1 cellular context compared by ENCODE assay signal in genomic region chr7:2019693-2020511, GRCh38.
A peak's percentile ranks its signal among the peaks of the same experiment; 100 is the strongest.
TF ChIP-seq lines count a peak whose summit lies in the region.

No MANE protein-coding gene starts in this region.

TF ChIP-seq in K562, 482 proteins besides CTCF, POLR2A, EP300 and RAD21 (continued from another document and continues in another):
- TF ChIP-seq ZMIZ1 (IDR thresholded peaks at IDR 0.05; ENCODE audit: low read depth in 2 of 2, low read length in 2 of 2) (no peak), ILF3 (IDR thresholded peaks at IDR 0.05; ENCODE audit: borderline replicate concordance) (no peak), CAMTA2 (CRISPR knock-in tag; conservative IDR thresholded peaks at IDR 0.05) (no peak), HOXB6 (CRISPR knock-in tag; IDR thresholded peaks at IDR 0.05; ENCODE audit: borderline replicate concordance) (no peak), USF1 (CRISPR knock-in tag; IDR thresholded peaks at IDR 0.05) (peak; percentile 22; the same call in 1 of the 2 replicates), ZNF561 (CRISPR knock-in tag; conservative IDR thresholded peaks at IDR 0.05) (no peak), RBM14 (IDR thresholded peaks at IDR 0.05; ENCODE audit: borderline replicate concordance, insufficient read depth, low read depth, low read length) (0 out of 2 replicates have a peak, but pooled peaks have one; percentile 60), THAP12 (CRISPR knock-in tag; IDR thresholded peaks at IDR 0.05) (no peak), GATAD2B (IDR thresholded peaks at IDR 0.05; ENCODE audit: borderline replicate concordance) (no peak), SMARCE1 (IDR thresholded peaks at IDR 0.05) (no peak; the same call in 1 of the 2 replicates), BRD4 (IDR thresholded peaks at IDR 0.05) (no peak), ZKSCAN3 (CRISPR knock-in tag; IDR thresholded peaks at IDR 0.05) (no peak), BDP1 (IDR thresholded peaks at IDR 0.05; ENCODE audit: insufficient read depth, insufficient read length) (no peak), EGR1 (conservative IDR thresholded peaks at IDR 0.05) (peak; percentile 100), TFE3 (CRISPR knock-in tag; IDR thresholded peaks at IDR 0.05) (no peak), XRCC4 (IDR thresholded peaks at IDR 0.05; ENCODE audit: extremely low read depth, insufficient read depth, insufficient read length) (no peak), EWSR1 (IDR thresholded peaks at IDR 0.05; ENCODE audit: borderline replicate concordance, low read depth, partially characterized antibody) (no peak), U2AF2 (optimal IDR thresholded peaks at IDR 0.05; ENCODE audit: low read depth, low read length) (no peak), ZNF668 (CRISPR knock-in tag; IDR thresholded peaks at IDR 0.05) (no peak), TCF7L2 (IDR thresholded peaks at IDR 0.05; ENCODE audit: low read depth, low read length) (no peak), GABPA (tag; conservative IDR thresholded peaks at IDR 0.05; ENCODE audit: low read depth) (peak; percentile 54; the same call in 1 of the 2 replicates), SUPT5H (IDR thresholded peaks at IDR 0.05) (peak; percentile 59), ATF6 (CRISPR knock-in tag; IDR thresholded peaks at IDR 0.05) (0 out of 2 replicates have a peak, but pooled peaks have one; percentile 15), ESRRB (CRISPR knock-in tag; IDR thresholded peaks at IDR 0.05; ENCODE audit: borderline replicate concordance) (no peak), NR2C1 (IDR thresholded peaks at IDR 0.05) (0 out of 2 replicates have a peak, but pooled peaks have one; percentile 48), NR2C1 (tag; IDR thresholded peaks at IDR 0.05) (peak; percentile 58; the same call in 1 of the 2 replicates), FOXP1 (CRISPR knock-in tag; IDR thresholded peaks at IDR 0.05) (0 out of 2 replicates have a peak, but pooled peaks have one; percentile 11), STAT5A (IDR thresholded peaks at IDR 0.05; ENCODE audit: borderline replicate concordance, low read length) (no peak), TRIM25 (IDR thresholded peaks at IDR 0.05; ENCODE audit: borderline replicate concordance) (no peak), FOXJ2 (tag; IDR thresholded peaks at IDR 0.05) (0 out of 2 replicates have a peak, but pooled peaks have one; percentile 22), ZNF589 (CRISPR knock-in tag; IDR thresholded peaks at IDR 0.05; ENCODE audit: low read depth) (peak; percentile 73), SIN3B (IDR thresholded peaks at IDR 0.05; ENCODE audit: low read depth) (no peak), SIRT6 (IDR thresholded peaks at IDR 0.05; ENCODE audit: low read depth, low read length) (no peak), SP2 (IDR thresholded peaks at IDR 0.05; ENCODE audit: extremely low read depth, low read depth, low read length, poor library complexity, severe bottlenecking) (no peak), KLF10 (CRISPR knock-in tag; IDR thresholded peaks at IDR 0.05) (no peak), ZNF134 (CRISPR knock-in tag; conservative IDR thresholded peaks at IDR 0.05) (no peak), LARP7 (IDR thresholded peaks at IDR 0.05) (no peak), ZNF764 (CRISPR knock-in tag; IDR thresholded peaks at IDR 0.05; ENCODE audit: low read depth) (no peak), ZNF24 (IDR thresholded peaks at IDR 0.05) (no peak), TAF7 (tag; IDR thresholded peaks at IDR 0.05) (no peak), CHAMP1 (IDR thresholded peaks at IDR 0.05) (no peak), ZNF785 (CRISPR knock-in tag; IDR thresholded peaks at IDR 0.05) (no peak), TGIF2 (CRISPR knock-in tag; IDR thresholded peaks at IDR 0.05) (no peak), ZNF583 (CRISPR knock-in tag; IDR thresholded peaks at IDR 0.05) (peak; percentile 84), ARID2 (IDR thresholded peaks at IDR 0.05) (no peak), ELF2 (CRISPR knock-in tag; IDR thresholded peaks at IDR 0.05) (no peak), KHSRP (IDR thresholded peaks at IDR 0.05) (no peak), USF2 (CRISPR knock-in tag; IDR thresholded peaks at IDR 0.05) (no peak), NONO (IDR thresholded peaks at IDR 0.05; ENCODE audit: low read depth in 2 of 2, low read length in 1 of 2) (no peak), NRF1 (conservative IDR thresholded peaks at IDR 0.05 in 1 of 2, IDR thresholded peaks at IDR 0.05 in 1 of 2) (peak; percentile 75 to 79), THRAP3 (IDR thresholded peaks at IDR 0.05; ENCODE audit: borderline replicate concordance) (no peak), CREB3L1 (IDR thresholded peaks at IDR 0.05; ENCODE audit: borderline replicate concordance, low read depth) (peak; percentile 80; the same call in 1 of the 2 replicates), ZNF75A (CRISPR knock-in tag; IDR thresholded peaks at IDR 0.05) (no peak), ZNF444 (CRISPR knock-in tag; IDR thresholded peaks at IDR 0.05) (no peak)
